ENCODE assay signal across 22 cellular contexts in genomic region chr2:8740136-8740535, GRCh38.
"Had no signal": no experiment of that assay in that cellular context is flagged by ENCODE, and none has a peak within 500 bp of the region (broad histone marks: within the 10 kb centered on the region; RNA-seq: fewer than 3 reads in every experiment).

No MANE protein-coding gene starts in this region.

- ATAC-seq: effector memory CD8-positive, alpha-beta T cell; gastrocnemius medialis; left colon; left ventricle myocardium superior; naive thymus-derived CD4-positive, alpha-beta T cell had no signal

- FAIRE-seq: keratinocyte, small intestine, urothelium cell line had no signal

- H3K9me3 Mint-ChIP-seq: dendritic cell treated with granulocyte-macrophage colony-stimulating factor and Interleukin-4, amounts not matched to agents 40 ng/mL and 50 ng/mL, for 4 days; effector memory CD8-positive, alpha-beta T cell; naive thymus-derived CD4-positive, alpha-beta T cell had no signal

- H3K27ac Mint-ChIP-seq: dendritic cell treated with granulocyte-macrophage colony-stimulating factor and Interleukin-4, amounts not matched to agents 40 ng/mL and 50 ng/mL, for 4 days had no signal

- DNase-seq: effector memory CD8-positive, alpha-beta T cell; gastrocnemius medialis; glutamatergic neuron; left colon; left ventricle myocardium superior; mesenchymal stem cell; midbrain; naive thymus-derived CD4-positive, alpha-beta T cell; posterior cingulate gyrus; sigmoid colon; small intestine; stimulated activated CD4-positive, alpha-beta T cell treated with anti-CD3 and anti-CD28 coated beads, Interleukin-12 subunit alpha, Interleukin-12 subunit beta, amount 100 ng/mL, for 4 hours; stimulated activated naive CD4-positive, alpha-beta T cell; trophoblast cell had no signal

- H3K4me3 Mint-ChIP-seq: dendritic cell treated with granulocyte-macrophage colony-stimulating factor and Interleukin-4, amounts not matched to agents 40 ng/mL and 50 ng/mL, for 4 days; effector memory CD8-positive, alpha-beta T cell; naive thymus-derived CD4-positive, alpha-beta T cell had no signal

- H3K27ac ChIP-seq: epithelial cell of prostate, esophagus muscularis mucosa, gastrocnemius medialis, neutrophil, right atrium auricular region, sigmoid colon had no signal

- H3K27me3 ChIP-seq: esophagus muscularis mucosa, gastrocnemius medialis, neutrophil, right atrium auricular region, sigmoid colon had no signal

- H3K27me3 Mint-ChIP-seq: dendritic cell treated with granulocyte-macrophage colony-stimulating factor and Interleukin-4, amounts not matched to agents 40 ng/mL and 50 ng/mL, for 4 days; effector memory CD8-positive, alpha-beta T cell; naive thymus-derived CD4-positive, alpha-beta T cell had no signal

- H3K4me3 ChIP-seq: esophagus muscularis mucosa, gastrocnemius medialis, lung, right atrium auricular region, sigmoid colon had no signal

- H3K9me3 ChIP-seq: esophagus muscularis mucosa, gastrocnemius medialis, neutrophil, right atrium auricular region, sigmoid colon had no signal

- H3K4me1 ChIP-seq: esophagus muscularis mucosa, gastrocnemius medialis, right atrium auricular region, sigmoid colon had no signal
